ENCODE assay signal across 17 cellular contexts in genomic region chr18:50126466-50126865, GRCh38.
DNase-seq lines count a peak whose midpoint lies in the region.
"Had no signal": no experiment of that assay in that cellular context is flagged by ENCODE, and none has a peak within 500 bp of the region (broad histone marks: within the 10 kb centered on the region; RNA-seq: fewer than 3 reads in every experiment).

No MANE protein-coding gene starts in this region.

- DNase-seq in HK-2 (ENCODE audit: unreplicated experiment), result peak; percentile 15
- DNase-seq in cerebellar cortex (ENCODE audit: low spot score), result peak; percentile 12
- DNase-seq in globus pallidus (ENCODE audit: low spot score), result peak; percentile 12
- DNase-seq in retina, result peak; percentile 63
- DNase-seq in stimulated activated CD4-positive, alpha-beta T cell treated with anti-CD3 and anti-CD28 coated beads, Interleukin-4, amount 100 ng/mL, for 24 hours, result no peak
- DNase-seq in T-helper 9 cell, result no peak
- no peak for DNase-seq in T-helper 2 cell
- no peak for DNase-seq in NCI-H82 (lab: John Stamatoyannopoulos, UW)
- DNase-seq: ACHN, NCI-H1417 treated with DMSO at 0.1 percent for 48 hours, NCI-H187 treated with DMSO at 0.1 percent for 48 hours, NCI-H2171 treated with DMSO at 0.1 percent for 48 hours, NCI-H510A, PC-3, RPMI8226, SHP77 treated with DMSO at 0.1 percent for 48 hours, SK-N-SH had no signal

Comparison
In these comparisons a context has a peak if more than half of its experiments do, and no peak if none do; other contexts are left out.
1. DNase-seq: peak in HK-2 (single experiment), cerebellar cortex (single experiment), globus pallidus (single experiment) and retina (single experiment); none in stimulated activated CD4-positive, alpha-beta T cell treated with anti-CD3 and anti-CD28 coated beads, Interleukin-4, amount 100 ng/mL, for 24 hours (single experiment), T-helper 9 cell (single experiment), T-helper 2 cell (0 of 5) and NCI-H82 (single experiment).